Comparison of ENCODE assay signal across 23 cellular contexts in genomic region chrX:47638816-47639215, GRCh38. TPM values are rescaled to one million over a fixed set of nuclear protein-coding genes. Genes with fewer than 3 reads are reported as not detected.
"Had no signal": no experiment of that assay in that cellular context is flagged by ENCODE, and none has a peak within 500 bp of the region (broad histone marks: within the 10 kb centered on the region; RNA-seq: fewer than 3 reads in every experiment).

No MANE protein-coding gene starts in this region.

- H3K4me3 Mint-ChIP-seq: brain had no signal

- H3K27ac ChIP-seq: cardiac muscle cell, colonic mucosa, Peyer's patch, RWPE1, SJCRH30 had no signal

- H3K36me3 ChIP-seq: colonic mucosa had no signal

- ATAC-seq: activated CD4-positive, CD25-positive, alpha-beta regulatory T cell treated with anti-CD3 and anti-CD28 coated beads, Interleukin-2, amount 50 U/mL, for 24 hours had no signal

- H3K9me3 ChIP-seq: colonic mucosa, Peyer's patch, SJCRH30 had no signal

- DNase-seq: activated CD8-positive, alpha-beta memory T cell treated with anti-CD3 and anti-CD28 coated beads, Interleukin-2, amount 50 U/mL, for 48 hours; activated CD8-positive, alpha-beta T cell treated with anti-CD3 and anti-CD28 coated beads, Interleukin-2, amount 10 ng/mL, durations not matched to agents 7 days and 5 days; activated effector memory CD4-positive, alpha-beta T cell treated with anti-CD3 and anti-CD28 coated beads, Interleukin-2, amount 50 U/mL, for 16 hours; activated naive CD4-positive, alpha-beta T cell treated with Interleukin-2 at 50 U/mL for 16 hours; activated T-cell treated with anti-CD3 and anti-CD28 coated beads, Interleukin-2, amount 50 U/mL, for 1 hour; amygdala; colonic mucosa; IMR-90; KG1; NCI-H1048; NCI-H146; NCI-H187 treated with DMSO at 0.1 percent for 48 hours; NCI-H2081 treated with DMSO at 0.1 percent for 48 hours; NCI-H446; NCI-H524; Peyer's patch; Right ventricle myocardium superior; SJCRH30 had no signal

- H3K4me1 Mint-ChIP-seq: brain had no signal

- H3K27ac Mint-ChIP-seq: brain had no signal

- H3K4me3 ChIP-seq: cardiac muscle cell, colonic mucosa, Peyer's patch, SJCRH30 had no signal

- H3K27me3 ChIP-seq: cardiac muscle cell, colonic mucosa, Peyer's patch, SJCRH30 had no signal

- H3K4me1 ChIP-seq: colonic mucosa, Peyer's patch, SJCRH30 had no signal

RNA-seq across cellular contexts. Expression of gene CFP, which starts 9.1 kb away (rescaled TPM):
- total RNA-seq: M059J had no signal
